11 cellular contexts compared by ENCODE assay signal in the genomic region with DNA sequence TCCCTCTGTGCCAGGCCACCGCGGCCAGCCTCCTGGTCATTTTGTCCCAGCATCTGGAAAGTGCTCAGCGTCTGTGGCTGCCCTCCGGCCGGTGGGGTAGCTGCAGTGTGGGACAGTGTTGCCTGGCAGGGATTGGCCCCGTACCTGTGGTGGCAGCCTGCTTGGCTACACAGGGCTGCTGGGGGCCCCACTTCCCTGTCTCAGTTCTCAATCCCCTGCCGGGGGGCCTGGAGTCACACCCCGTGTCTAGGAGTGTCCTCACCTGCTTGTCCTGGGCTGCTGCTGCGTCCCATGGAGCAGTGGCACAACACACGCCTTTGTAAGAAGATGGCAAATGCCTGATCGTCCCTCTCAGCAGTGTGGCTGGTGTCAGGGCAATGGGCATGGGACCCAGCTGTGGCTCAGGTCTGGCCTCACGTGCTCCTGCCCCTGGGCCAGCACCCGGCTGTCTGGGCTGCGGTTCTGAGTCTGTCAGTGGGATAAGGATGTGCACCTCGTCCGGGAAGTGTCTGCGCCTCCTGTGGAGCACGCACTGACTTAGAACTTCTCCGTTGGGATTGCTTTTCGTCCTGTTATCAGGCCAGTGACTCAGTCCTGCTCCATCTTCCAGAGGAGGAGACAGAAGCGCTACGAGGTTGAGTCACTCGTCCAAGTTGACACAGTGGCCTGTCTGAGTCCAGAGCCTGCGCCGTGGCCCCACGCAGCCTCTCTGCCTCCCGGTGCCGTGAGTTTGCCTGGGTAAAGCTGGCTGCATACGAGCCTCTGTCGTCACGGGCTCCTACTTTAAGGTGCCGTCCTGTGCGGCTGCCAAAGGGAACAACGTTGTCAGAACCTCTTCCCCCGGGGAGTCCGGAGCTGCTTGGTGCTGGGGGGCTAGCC. TPM values are rescaled to one million over a fixed set of nuclear protein-coding genes. Genes with fewer than 3 reads are reported as not detected.
A peak's percentile ranks its signal among the peaks of the same experiment; 100 is the strongest.
DNase-seq lines count a peak whose midpoint lies in the region; ATAC-seq, FAIRE-seq and TF ChIP-seq lines count a peak whose summit lies in the region.
"Had no signal": no experiment of that assay in that cellular context is flagged by ENCODE, and none has a peak within 500 bp of the region (broad histone marks: within the 10 kb centered on the region; RNA-seq: fewer than 3 reads in every experiment).

No MANE protein-coding gene starts in this region.

- in situ Hi-C loops in astrocyte of the cerebellum (cut with HindIII; ENCODE audit: low sequenced_read_pairs): no loop called here

- no peaks in the 10 kb centered on the region for H3K9me3 Mint-ChIP-seq in activated naive CD8-positive, alpha-beta T cell treated with anti-CD3 and anti-CD28 coated beads, Interleukin-2, amount 10 ng/mL, durations not matched to agents 7 days and 5 days
- no peaks in the 10 kb centered on the region for H3K9me3 Mint-ChIP-seq in activated naive CD8-positive, alpha-beta T cell treated with anti-CD3 and anti-CD28 coated beads, Interleukin-2, amount 50 U/mL, for 24 hours

- peaks cover 9% of the 10 kb centered on the region for H3K27me3 Mint-ChIP-seq in activated naive CD8-positive, alpha-beta T cell treated with anti-CD3 and anti-CD28 coated beads, Interleukin-2, amount 10 ng/mL, durations not matched to agents 7 days and 5 days
- peaks cover 7% of the 10 kb centered on the region for H3K27me3 Mint-ChIP-seq in activated naive CD8-positive, alpha-beta T cell treated with anti-CD3 and anti-CD28 coated beads, Interleukin-2, amount 50 U/mL, for 24 hours

- POLR2A ChIA-PET in activated naive CD8-positive, alpha-beta T cell treated with anti-CD3 and anti-CD28 coated beads, Interleukin-2, amount 10 ng/mL, durations not matched to agents 7 days and 5 days (lab: Charles Lee): interaction anchor here (1.6 kb wide), 1 partner anchor 17 kb away, joined by 3 read pairs; no protein-coding TSS in a partner anchor

- no peaks in the 10 kb centered on the region for H3K4me1 Mint-ChIP-seq in activated naive CD8-positive, alpha-beta T cell treated with anti-CD3 and anti-CD28 coated beads, Interleukin-2, amount 10 ng/mL, durations not matched to agents 7 days and 5 days
- no peaks in the 10 kb centered on the region for H3K4me1 Mint-ChIP-seq in activated naive CD8-positive, alpha-beta T cell treated with anti-CD3 and anti-CD28 coated beads, Interleukin-2, amount 50 U/mL, for 24 hours
- H3K4me1 Mint-ChIP-seq: naive thymus-derived CD8-positive, alpha-beta T cell had no signal

- no peak overlapping the region for H3K4me3 Mint-ChIP-seq in activated naive CD8-positive, alpha-beta T cell treated with anti-CD3 and anti-CD28 coated beads, Interleukin-2, amount 10 ng/mL, durations not matched to agents 7 days and 5 days
- H3K4me3 Mint-ChIP-seq in activated naive CD8-positive, alpha-beta T cell treated with anti-CD3 and anti-CD28 coated beads, Interleukin-2, amount 50 U/mL, for 24 hours: no peak overlapping the region
- H3K4me3 Mint-ChIP-seq: naive thymus-derived CD8-positive, alpha-beta T cell had no signal

- no peak for FAIRE-seq in urothelium cell line (lab: Jason Lieb, UNC)

- TF ChIP-seq CTCF in astrocyte of the cerebellum (IDR thresholded peaks at IDR 0.05; ENCODE audit: low read depth, low read length, missing control alignments): no peak

- no peak for ATAC-seq in activated naive CD8-positive, alpha-beta T cell treated with anti-CD3 and anti-CD28 coated beads, Interleukin-2, amount 10 ng/mL, durations not matched to agents 7 days and 5 days (ENCODE audit: low read depth)
- no peak for ATAC-seq in activated naive CD8-positive, alpha-beta T cell treated with anti-CD3 and anti-CD28 coated beads, Interleukin-2, amount 50 U/mL, for 24 hours
- no peak for ATAC-seq in left lobe of liver
- ATAC-seq in GM21825 (IDR thresholded peaks at IDR 0.05; ENCODE audit: unreplicated experiment): no peak
- ATAC-seq: naive thymus-derived CD8-positive, alpha-beta T cell had no signal

- no peak overlapping the region for H3K4me3 ChIP-seq in astrocyte of the cerebellum (ENCODE audit: low read depth, low read length)
- H3K4me3 ChIP-seq: transverse colon had no signal

- DNase-seq in activated naive CD8-positive, alpha-beta T cell treated with anti-CD3 and anti-CD28 coated beads, Interleukin-2, amount 10 ng/mL, durations not matched to agents 7 days and 5 days: peak; percentile 24
- DNase-seq in activated naive CD8-positive, alpha-beta T cell treated with anti-CD3 and anti-CD28 coated beads, Interleukin-2, amount 50 U/mL, for 24 hours: no peak
- DNase-seq in astrocyte of the cerebellum (ENCODE audit: low read depth) (peak; percentile 8), left lobe of liver (ENCODE audit: low spot score) (peak; percentile 43), urothelium cell line (ENCODE audit: low spot score) (peak; percentile 72), NCI-H1092 (lab: John Stamatoyannopoulos, UW) (no peak)
- DNase-seq in stimulated activated CD8-positive, alpha-beta memory T cell treated with anti-CD3 and anti-CD28 coated beads, Interleukin-4, amount 100 ng/mL, for 48 hours: no peak
- DNase-seq: naive thymus-derived CD8-positive, alpha-beta T cell; stimulated activated CD4-positive, alpha-beta T cell treated with anti-CD3 and anti-CD28 coated beads, Interleukin-4, amount 100 ng/mL, for 4 hours; transverse colon had no signal

- no peaks in the 10 kb centered on the region for H3K36me3 Mint-ChIP-seq in activated naive CD8-positive, alpha-beta T cell treated with anti-CD3 and anti-CD28 coated beads, Interleukin-2, amount 10 ng/mL, durations not matched to agents 7 days and 5 days
- H3K36me3 Mint-ChIP-seq in activated naive CD8-positive, alpha-beta T cell treated with anti-CD3 and anti-CD28 coated beads, Interleukin-2, amount 50 U/mL, for 24 hours (ENCODE audit: low read depth): no peaks in the 10 kb centered on the region
- H3K36me3 Mint-ChIP-seq: naive thymus-derived CD8-positive, alpha-beta T cell had no signal

- H3K27ac Mint-ChIP-seq in activated naive CD8-positive, alpha-beta T cell treated with anti-CD3 and anti-CD28 coated beads, Interleukin-2, amount 10 ng/mL, durations not matched to agents 7 days and 5 days: no peak overlapping the region
- H3K27ac Mint-ChIP-seq in activated naive CD8-positive, alpha-beta T cell treated with anti-CD3 and anti-CD28 coated beads, Interleukin-2, amount 50 U/mL, for 24 hours: no peak overlapping the region

RNA-seq across cellular contexts. Expression of gene CRYAA, which starts 41.0 kb away (rescaled TPM):
- not detected for total RNA-seq in activated naive CD8-positive, alpha-beta T cell treated with anti-CD3 and anti-CD28 coated beads, Interleukin-2, amount 10 ng/mL, durations not matched to agents 7 days and 5 days
- not detected for total RNA-seq in left lobe of liver
- total RNA-seq: naive thymus-derived CD8-positive, alpha-beta T cell; transverse colon had no signal

Comparison
In these comparisons a context has a peak if more than half of its experiments do, and no peak if none do; other contexts are left out.
1. DNase-seq: peak in activated naive CD8-positive, alpha-beta T cell treated with anti-CD3 and anti-CD28 coated beads, Interleukin-2, amount 10 ng/mL, durations not matched to agents 7 days and 5 days (single experiment), astrocyte of the cerebellum (single experiment), left lobe of liver (single experiment) and urothelium cell line (single experiment); none in activated naive CD8-positive, alpha-beta T cell treated with anti-CD3 and anti-CD28 coated beads, Interleukin-2, amount 50 U/mL, for 24 hours (single experiment), stimulated activated CD8-positive, alpha-beta memory T cell treated with anti-CD3 and anti-CD28 coated beads, Interleukin-4, amount 100 ng/mL, for 48 hours (single experiment) and NCI-H1092 (single experiment).